Comparison of ENCODE assay signal across 1 cellular context in genomic region chr22:40112595-40112994, GRCh38.
TF ChIP-seq lines count a peak whose summit lies in the region.

No MANE protein-coding gene starts in this region.

TF ChIP-seq in SK-N-SH, 30 proteins besides CTCF, POLR2A, EP300 and RAD21 (continued from another document):
- TF ChIP-seq USF1 (IDR thresholded peaks at IDR 0.05; ENCODE audit: borderline replicate concordance, low read depth), result no peak
- TF ChIP-seq JUND (IDR thresholded peaks at IDR 0.05), result no peak
- TF ChIP-seq FOXJ3 (CRISPR knock-in tag; IDR thresholded peaks at IDR 0.05), result no peak
- no peak for TF ChIP-seq GATA2 (CRISPR knock-in tag; IDR thresholded peaks at IDR 0.05)
- TF ChIP-seq POLR2AphosphoS5 (IDR thresholded peaks at IDR 0.05; ENCODE audit: low read depth, low read length), result no peak
- TF ChIP-seq TAF1 (IDR thresholded peaks at IDR 0.05; ENCODE audit: borderline replicate concordance, low read depth, low read length), result no peak
- no peak for TF ChIP-seq ZBTB33 (IDR thresholded peaks at IDR 0.05; ENCODE audit: borderline replicate concordance, low read depth)
TF ChIP-seq in SK-N-SH: peak in this region for 0.
